ENCODE assay signal across 1 cellular context in the genomic region with DNA sequence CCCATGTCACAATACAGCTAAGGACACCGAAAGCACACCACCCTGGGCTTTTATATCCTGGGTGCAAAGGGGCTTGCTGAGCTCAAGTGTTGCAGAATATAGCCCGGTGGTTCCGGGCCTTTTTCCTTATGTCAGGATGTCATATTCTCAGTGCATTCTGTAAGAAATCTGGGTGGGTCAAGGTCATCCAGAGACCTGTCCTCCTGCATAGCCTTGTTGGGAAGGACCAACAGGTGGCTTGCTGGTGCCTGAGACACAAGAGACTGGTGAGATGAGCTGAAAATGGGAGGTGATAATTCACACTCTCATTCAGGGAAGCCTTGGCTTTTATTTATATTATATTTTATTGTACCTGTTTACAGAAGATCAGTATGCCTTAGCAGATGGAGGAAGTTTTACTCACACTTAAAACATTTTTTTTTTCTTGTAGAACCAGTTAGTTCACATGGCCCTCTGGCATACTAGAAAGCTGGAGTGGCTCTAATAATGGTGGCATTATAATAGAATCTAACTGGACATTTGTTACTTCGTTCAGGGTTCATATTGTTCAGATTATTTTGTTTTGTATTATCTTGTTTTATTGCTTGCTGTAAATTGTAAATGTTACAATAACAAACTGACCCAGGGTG.
TF ChIP-seq lines count a peak whose summit lies in the region.

No MANE protein-coding gene starts in this region.

TF ChIP-seq in HEK293, 187 proteins besides CTCF, POLR2A, EP300 and RAD21 (continued from another document):
- TF ChIP-seq ZNF362 (tag by site-specific recombination; IDR thresholded peaks at IDR 0.05), result no peak
- no peak for TF ChIP-seq ZBTB11 (tag by site-specific recombination; conservative IDR thresholded peaks at IDR 0.05; ENCODE audit: low read depth)
- no peak for TF ChIP-seq ZFHX2 (tag by site-specific recombination; conservative IDR thresholded peaks at IDR 0.05)
- TF ChIP-seq ZNF837 (tag by site-specific recombination; IDR thresholded peaks at IDR 0.05), result no peak
- TF ChIP-seq ZNF501 (tag by site-specific recombination; IDR thresholded peaks at IDR 0.05), result no peak
